Comparison of ENCODE assay signal across 12 cellular contexts in genomic region chr1:154493276-154493675, GRCh38. TPM values are rescaled to one million over a fixed set of nuclear protein-coding genes. Genes with fewer than 3 reads are reported as not detected.
DNase-seq lines count a peak whose midpoint lies in the region; FAIRE-seq and TF ChIP-seq lines count a peak whose summit lies in the region.
"Had no signal": no experiment of that assay in that cellular context is flagged by ENCODE, and none has a peak within 500 bp of the region (broad histone marks: within the 10 kb centered on the region; RNA-seq: fewer than 3 reads in every experiment).

No MANE protein-coding gene starts in this region.

- no peak for TF ChIP-seq POLR2A in vagina (IDR thresholded peaks at IDR 0.05)

- no peaks in the 10 kb centered on the region for H3K9me3 ChIP-seq in vagina
- H3K9me3 ChIP-seq: pancreas had no signal

- H3K36me3 ChIP-seq in vagina = no peaks in the 10 kb centered on the region
- H3K36me3 ChIP-seq: pancreas had no signal

- peaks cover 8% of the 10 kb centered on the region for H3K9me3 Mint-ChIP-seq in dendritic cell treated with granulocyte-macrophage colony-stimulating factor and Interleukin-4, amounts not matched to agents 40 ng/mL and 50 ng/mL, for 4 days

- peak overlapping the region; percentile 85 for H3K27ac Mint-ChIP-seq in dendritic cell treated with granulocyte-macrophage colony-stimulating factor and Interleukin-4, amounts not matched to agents 40 ng/mL and 50 ng/mL, for 4 days

- H3K27ac ChIP-seq in vagina = no peak overlapping the region
- H3K27ac ChIP-seq: pancreas had no signal

- TF ChIP-seq CTCF in vagina (IDR thresholded peaks at IDR 0.05) = no peak

- no peak for FAIRE-seq in urothelium cell line (lab: Jason Lieb, UNC)
- FAIRE-seq: pancreas had no signal

- in situ Hi-C loops in G401 (cut with HindIII; ENCODE audit: low sequenced_read_pairs) = no loop called here

- no peaks in the 10 kb centered on the region for H3K4me1 ChIP-seq in vagina
- H3K4me1 ChIP-seq: pancreas had no signal

- peaks cover 51% of the 10 kb centered on the region for H3K4me1 Mint-ChIP-seq in dendritic cell treated with granulocyte-macrophage colony-stimulating factor and Interleukin-4, amounts not matched to agents 40 ng/mL and 50 ng/mL, for 4 days (ENCODE audit: low read depth)

- no peak overlapping the region for H3K4me3 ChIP-seq in vagina
- H3K4me3 ChIP-seq: pancreas had no signal

- H3K36me3 Mint-ChIP-seq in dendritic cell treated with granulocyte-macrophage colony-stimulating factor and Interleukin-4, amounts not matched to agents 40 ng/mL and 50 ng/mL, for 4 days (ENCODE audit: low read depth) = no peaks in the 10 kb centered on the region

- H3K27me3 ChIP-seq in vagina = no peaks in the 10 kb centered on the region
- H3K27me3 ChIP-seq: pancreas had no signal

- H3K4me3 Mint-ChIP-seq in dendritic cell treated with granulocyte-macrophage colony-stimulating factor and Interleukin-4, amounts not matched to agents 40 ng/mL and 50 ng/mL, for 4 days = peak overlapping the region; percentile 36

- peak; percentile 21 for DNase-seq in CMK (ENCODE audit: low read depth)
- peak; percentile 77 for DNase-seq in MV-4-11 (lab: John Stamatoyannopoulos, UW)
- peak; percentile 26 for DNase-seq in mucosa of gallbladder (ENCODE audit: low spot score)
- DNase-seq in urothelium cell line (ENCODE audit: low spot score) = no peak
- no peak for DNase-seq in vagina (ENCODE audit: extremely low spot score in 2 of 2)
- no peak for DNase-seq in DMS 273 (lab: John Stamatoyannopoulos, UW; ENCODE audit: unreplicated experiment)
- DNase-seq in G401 (ENCODE audit: low spot score) = no peak
- DNase-seq: IMR-90, pancreas, SHP77 had no signal

- intact Hi-C loops in dendritic cell treated with granulocyte-macrophage colony-stimulating factor and Interleukin-4, amounts not matched to agents 40 ng/mL and 50 ng/mL, for 4 days (cut with micrococcal nuclease) = no loop called here
- intact Hi-C loops in vagina (cut with DNase I) = no loop called here

- H3K27me3 Mint-ChIP-seq in dendritic cell treated with granulocyte-macrophage colony-stimulating factor and Interleukin-4, amounts not matched to agents 40 ng/mL and 50 ng/mL, for 4 days = peaks cover 2% of the 10 kb centered on the region

RNA-seq across cellular contexts. Expression of gene TDRD10, which starts 8.7 kb away (rescaled TPM):
- 2.3 TPM for total RNA-seq in mucosa of gallbladder
- total RNA-seq in vagina = 4.9 TPM
- 0.17 TPM in 1 of 2 replicates, not detected in the other for total RNA-seq in G401 (2014; rRNA removed; shearing (Covaris generic))
- total RNA-seq: H4, IMR-90 had no signal

RNA-seq across cellular contexts. Expression of gene SHE, which starts 8.9 kb away (rescaled TPM):
- 6.2 TPM for total RNA-seq in mucosa of gallbladder
- total RNA-seq in vagina = 23.8 TPM
- not detected in 2 replicates for total RNA-seq in G401 (2014; rRNA removed; shearing (Covaris generic))
- total RNA-seq: H4, IMR-90 had no signal

Comparison
In these comparisons a context has a peak if more than half of its experiments do, and no peak if none do; other contexts are left out.
1. DNase-seq: peak in CMK (single experiment), MV-4-11 (single experiment) and mucosa of gallbladder (single experiment); none in urothelium cell line (single experiment), vagina (0 of 2), DMS 273 (single experiment) and G401 (single experiment).